Comparison of ENCODE assay signal across 2 cellular contexts in genomic region chr17:40451420-40451819, GRCh38.
TF ChIP-seq lines count a peak whose summit lies in the region.

No MANE protein-coding gene starts in this region.

TF ChIP-seq in liver, 16 proteins besides CTCF, POLR2A, EP300 and RAD21:
- TF ChIP-seq FOXA1 (IDR thresholded peaks at IDR 0.05) (peak; percentile 41), GABPA (IDR thresholded peaks at IDR 0.05 in 1 of 2, conservative IDR thresholded peaks at IDR 0.05 in 1 of 2) (no peak), RXRA (IDR thresholded peaks at IDR 0.05) (peak; percentile 57 to 79), REST (IDR thresholded peaks at IDR 0.05) (peak; percentile 77), FOXA2 (IDR thresholded peaks at IDR 0.05) (no peak), MAX (IDR thresholded peaks at IDR 0.05) (peak; percentile 55), NR2F2 (IDR thresholded peaks at IDR 0.05) (peak; percentile 78), HNF4G (IDR thresholded peaks at IDR 0.05) (no peak), ATF3 (IDR thresholded peaks at IDR 0.05) (no peak), YY1 (IDR thresholded peaks at IDR 0.05) (peak; percentile 72), EGR1 (IDR thresholded peaks at IDR 0.05; ENCODE audit: low read depth in 2 of 2) (no peak), JUND (IDR thresholded peaks at IDR 0.05) (peak; percentile 35 to 41), TAF1 (conservative IDR thresholded peaks at IDR 0.05) (peak; percentile 54), HNF4A (conservative IDR thresholded peaks at IDR 0.05) (peak; percentile 18 to 49), ZBTB33 (IDR thresholded peaks at IDR 0.05) (peak; percentile 32), SP1 (IDR thresholded peaks at IDR 0.05) (peak; percentile 55)

TF ChIP-seq in HepG2, 621 proteins besides CTCF, POLR2A, EP300 and RAD21:
- TF ChIP-seq RFX3 (CRISPR knock-in tag; IDR thresholded peaks at IDR 0.05) (no peak), ZNF232 (CRISPR knock-in tag; IDR thresholded peaks at IDR 0.05; ENCODE audit: borderline replicate concordance) (no peak), AFF4 (CRISPR knock-in tag; IDR thresholded peaks at IDR 0.05) (no peak), ZFAT (CRISPR knock-in tag; conservative IDR thresholded peaks at IDR 0.05) (no peak), THYN1 (CRISPR knock-in tag; IDR thresholded peaks at IDR 0.05; ENCODE audit: borderline replicate concordance, low read depth) (no peak), ZNF841 (CRISPR knock-in tag; IDR thresholded peaks at IDR 0.05; ENCODE audit: borderline replicate concordance) (no peak), FOXP1 (IDR thresholded peaks at IDR 0.05) (no peak), FOXP1 (CRISPR knock-in tag; IDR thresholded peaks at IDR 0.05) (no peak), ZMAT3 (CRISPR knock-in tag; conservative IDR thresholded peaks at IDR 0.05) (no peak), ZNF781 (CRISPR knock-in tag; IDR thresholded peaks at IDR 0.05; ENCODE audit: borderline replicate concordance, not compliant biosample characterization) (no peak), ZBTB7B (CRISPR knock-in tag; IDR thresholded peaks at IDR 0.05) (no peak), E2F2 (CRISPR knock-in tag; IDR thresholded peaks at IDR 0.05; ENCODE audit: borderline replicate concordance) (no peak), SNAI1 (CRISPR knock-in tag; IDR thresholded peaks at IDR 0.05; ENCODE audit: borderline replicate concordance) (no peak), ZBED4 (CRISPR knock-in tag; IDR thresholded peaks at IDR 0.05; ENCODE audit: borderline replicate concordance) (no peak), ZNF12 (CRISPR knock-in tag; IDR thresholded peaks at IDR 0.05) (no peak)
